In genomic region chr1:38015978-38016640, GRCh38 we compare ENCODE assay signal across 14 cellular contexts. TPM values are rescaled to one million over a fixed set of nuclear protein-coding genes. Genes with fewer than 3 reads are reported as not detected.
DNase-seq lines count a peak whose midpoint lies in the region; ATAC-seq and TF ChIP-seq lines count a peak whose summit lies in the region.
"Had no signal": no experiment of that assay in that cellular context is flagged by ENCODE, and none has a peak within 500 bp of the region (broad histone marks: within the 10 kb centered on the region; RNA-seq: fewer than 3 reads in every experiment).

No MANE protein-coding gene starts in this region.

- H3K4me1 ChIP-seq in right lobe of liver (peaks cover 0 to 23% (median 15%) of the 10 kb centered on the region in 4 donors), transverse colon (peaks cover 6 to 44% (median 28%) of the 10 kb centered on the region in 4 donors)

- no peak for TF ChIP-seq EP300 in transverse colon (IDR thresholded peaks at IDR 0.05; ENCODE audit: low read depth)

- peaks cover 0 to 48% (median 23%) of the 10 kb centered on the region in 4 donors for H3K36me3 ChIP-seq in right lobe of liver
- H3K36me3 ChIP-seq in transverse colon: peaks cover 0 to 41% (median 15%) of the 10 kb centered on the region in 4 donors

- peak overlapping the region; percentile 22 for H3K27ac Mint-ChIP-seq in activated naive CD4-positive, alpha-beta T cell treated with anti-CD3 and anti-CD28 coated beads for 36 hours
- no peak overlapping the region for H3K27ac Mint-ChIP-seq in activated CD4-positive, alpha-beta T cell treated with anti-CD3 and anti-CD28 coated beads, Interleukin-2, amount 10 ng/mL, durations not matched to agents 7 days and 5 days
- H3K27ac Mint-ChIP-seq: activated T-helper 1 cell treated with anti-CD3 and anti-CD28 coated beads, Interleukin-12 subunit alpha, Interleukin-12 subunit beta, Interleukin-2, Interleukin-4 antibody, amounts not matched to agents 30 ng/mL and 10 ng/mL and 1 ng/mL, durations not matched to agents 14 hours and 24 hours and 36 hours had no signal

- no peak overlapping the region for H3K4me3 Mint-ChIP-seq in activated naive CD4-positive, alpha-beta T cell treated with anti-CD3 and anti-CD28 coated beads for 36 hours
- H3K4me3 Mint-ChIP-seq in activated CD4-positive, alpha-beta T cell treated with anti-CD3 and anti-CD28 coated beads, Interleukin-2, amount 10 ng/mL, durations not matched to agents 7 days and 5 days: no peak overlapping the region
- H3K4me3 Mint-ChIP-seq: activated T-helper 1 cell treated with anti-CD3 and anti-CD28 coated beads, Interleukin-12 subunit alpha, Interleukin-12 subunit beta, Interleukin-2, Interleukin-4 antibody, amounts not matched to agents 30 ng/mL and 10 ng/mL and 1 ng/mL, durations not matched to agents 14 hours and 24 hours and 36 hours had no signal

- H3K9me3 ChIP-seq in right lobe of liver (no peaks in the 10 kb centered on the region), transverse colon (no peaks in the 10 kb centered on the region)

- no peaks in the 10 kb centered on the region for H3K27me3 ChIP-seq in right lobe of liver
- no peaks in the 10 kb centered on the region for H3K27me3 ChIP-seq in transverse colon

- no peak for TF ChIP-seq POLR2A in right lobe of liver (IDR thresholded peaks at IDR 0.05)
- no peak for TF ChIP-seq POLR2A in transverse colon (IDR thresholded peaks at IDR 0.05)
- no peak for TF ChIP-seq POLR2A in GM18505 (IDR thresholded peaks at IDR 0.05; ENCODE audit: borderline replicate concordance, extremely low read depth, insufficient read depth, insufficient read length)

- peaks cover 36% of the 10 kb centered on the region for H3K36me3 Mint-ChIP-seq in activated naive CD4-positive, alpha-beta T cell treated with anti-CD3 and anti-CD28 coated beads for 36 hours (ENCODE audit: low read depth)
- H3K36me3 Mint-ChIP-seq in activated CD4-positive, alpha-beta T cell treated with anti-CD3 and anti-CD28 coated beads, Interleukin-2, amount 10 ng/mL, durations not matched to agents 7 days and 5 days (ENCODE audit: low read depth): peaks cover 30% of the 10 kb centered on the region
- H3K36me3 Mint-ChIP-seq: naive B cell had no signal

- H3K4me3 ChIP-seq in right lobe of liver (no peak overlapping the region), transverse colon (no peak overlapping the region)

- peaks cover 41% of the 10 kb centered on the region for H3K4me1 Mint-ChIP-seq in activated naive CD4-positive, alpha-beta T cell treated with anti-CD3 and anti-CD28 coated beads for 36 hours (ENCODE audit: low read depth)
- H3K4me1 Mint-ChIP-seq in activated CD4-positive, alpha-beta T cell treated with anti-CD3 and anti-CD28 coated beads, Interleukin-2, amount 10 ng/mL, durations not matched to agents 7 days and 5 days: peaks cover 45% of the 10 kb centered on the region

- H3K9me3 Mint-ChIP-seq in activated naive CD4-positive, alpha-beta T cell treated with anti-CD3 and anti-CD28 coated beads for 36 hours: no peaks in the 10 kb centered on the region
- no peaks in the 10 kb centered on the region for H3K9me3 Mint-ChIP-seq in activated CD4-positive, alpha-beta T cell treated with anti-CD3 and anti-CD28 coated beads, Interleukin-2, amount 10 ng/mL, durations not matched to agents 7 days and 5 days

- TF ChIP-seq CTCF in right lobe of liver (IDR thresholded peaks at IDR 0.05): no peak
- TF ChIP-seq CTCF in transverse colon (IDR thresholded peaks at IDR 0.05): no peak

- no peaks in the 10 kb centered on the region for H3K27me3 Mint-ChIP-seq in activated naive CD4-positive, alpha-beta T cell treated with anti-CD3 and anti-CD28 coated beads for 36 hours (ENCODE audit: low read depth)
- no peaks in the 10 kb centered on the region for H3K27me3 Mint-ChIP-seq in activated CD4-positive, alpha-beta T cell treated with anti-CD3 and anti-CD28 coated beads, Interleukin-2, amount 10 ng/mL, durations not matched to agents 7 days and 5 days
- H3K27me3 Mint-ChIP-seq: IgD-negative memory B cell, naive B cell had no signal

- in situ Hi-C loops in transverse colon (cut with MboI; ENCODE audit: low pct_ligation_motif_present in 1 of 4, low pct_unique_long_range_greater_than_20kb in 1 of 4, low sequenced_read_pairs in 3 of 4): no loop called here

- peak overlapping the region; percentile 56 for H3K27ac ChIP-seq in cingulate gyrus (ENCODE audit: low read depth, low read length)
- peak overlapping the region in 2 of 3 donors; percentile 8 to 17 for H3K27ac ChIP-seq in right lobe of liver
- H3K27ac ChIP-seq in transverse colon: peak overlapping the region; percentile 36 to 96 (median 68)

- CTCF ChIA-PET in activated naive CD4-positive, alpha-beta T cell treated with anti-CD3 and anti-CD28 coated beads for 36 hours (lab: Charles Lee): interaction anchor here (0.8 to 7.1 kb wide), 3 partner anchors 11 to 26 kb away, joined by 4 to 57 read pairs (median 8); partner anchors contain the start of gene SF3A3
- CTCF ChIA-PET in activated CD4-positive, alpha-beta T cell treated with anti-CD3 and anti-CD28 coated beads, Interleukin-2, amount 10 ng/mL, durations not matched to agents 7 days and 5 days (lab: Charles Lee): no interaction called here

- POLR2A ChIA-PET in activated CD4-positive, alpha-beta T cell treated with anti-CD3 and anti-CD28 coated beads, Interleukin-2, amount 10 ng/mL, durations not matched to agents 7 days and 5 days (lab: Charles Lee): interaction anchor here (0.8 kb wide), 1 partner anchor 8 kb away, joined by 3 read pairs; no protein-coding TSS in a partner anchor

- ATAC-seq in right lobe of liver (no peak), HG03571 (IDR thresholded peaks at IDR 0.05; ENCODE audit: unreplicated experiment) (no peak), GM18505 (IDR thresholded peaks at IDR 0.05; ENCODE audit: unreplicated experiment) (no peak)

- intact Hi-C loops in activated naive CD4-positive, alpha-beta T cell treated with anti-CD3 and anti-CD28 coated beads for 36 hours (cut with micrococcal nuclease): no loop called here
- intact Hi-C loops in right lobe of liver (cut with DNase I): no loop called here
- intact Hi-C loops in transverse colon (cut with DNase I; ENCODE audit: low total_unique reads): no loop called here

- DNase-seq in activated naive CD4-positive, alpha-beta T cell treated with anti-CD3 and anti-CD28 coated beads for 36 hours: no peak
- no peak for DNase-seq in activated naive CD4-positive, alpha-beta T cell treated with anti-CD3 and anti-CD28 coated beads, Interleukin-2, amount 50 U/mL, for 16 hours
- DNase-seq in right lobe of liver: no peak
- no peak for DNase-seq in transverse colon
- DNase-seq in activated CD4-positive, alpha-beta T cell treated with anti-CD3 and anti-CD28 coated beads, Interleukin-2, amount 10 ng/mL, durations not matched to agents 7 days and 5 days: no peak
- DNase-seq: naive B cell; NCI-H510A; stimulated activated CD4-positive, alpha-beta T cell treated with anti-CD3 and anti-CD28 coated beads, Interleukin-2, amount 100 ng/mL, for 48 hours; T-helper 2 cell had no signal

- WGBS in right lobe of liver (ENCODE audit: insufficient coverage, low coverage, low lambda C conversion rate, missing lambda C conversion rate): 45% methylated on average over 6 of the region's 6 CpGs
- 51 to 65% methylated on average over 5 to 6 of the region's 6 CpGs for WGBS in transverse colon (ENCODE audit: low coverage in 1 of 2), 2 donors

RNA-seq across cellular contexts. Expression of gene UTP11, which starts 3.6 kb away (rescaled TPM):
- total RNA-seq in activated naive CD4-positive, alpha-beta T cell treated with anti-CD3 and anti-CD28 coated beads for 36 hours: 10 to 100 TPM; 49.7 to 49.8 TPM
- total RNA-seq in right lobe of liver: 10 to 100 TPM in 5 of 6 experiments, 1 to 10 TPM in 1; 6.8 to 33.1 (median 12.8) TPM
- total RNA-seq in transverse colon: 10 to 100 TPM in 2 of 4 donors, 1 to 10 TPM in 2; 3.2 to 22.2 (median 15.3) TPM
- 10 to 100 TPM; 33.0 to 34.8 TPM for total RNA-seq in activated CD4-positive, alpha-beta T cell treated with anti-CD3 and anti-CD28 coated beads, Interleukin-2, amount 10 ng/mL, durations not matched to agents 7 days and 5 days

RNA-seq across cellular contexts. Expression of gene FHL3, which starts 10.8 kb away (rescaled TPM):
- 10 to 100 TPM; 12.1 to 12.7 TPM for total RNA-seq in activated naive CD4-positive, alpha-beta T cell treated with anti-CD3 and anti-CD28 coated beads for 36 hours
- total RNA-seq in right lobe of liver (1 to 10 TPM; 1.3 to 7.1 (median 4.4) TPM), transverse colon (10 to 100 TPM in 3 of 4 donors, 1 to 10 TPM in 1; 3.0 to 19.1 (median 12.2) TPM)
- 1 to 10 TPM; 9.8 to 9.9 TPM for total RNA-seq in activated CD4-positive, alpha-beta T cell treated with anti-CD3 and anti-CD28 coated beads, Interleukin-2, amount 10 ng/mL, durations not matched to agents 7 days and 5 days

RNA-seq across cellular contexts. Expression of gene SF3A3, which starts 26.3 kb away (rescaled TPM):
- 10 to 100 TPM; 88.2 to 89.9 TPM for total RNA-seq in activated naive CD4-positive, alpha-beta T cell treated with anti-CD3 and anti-CD28 coated beads for 36 hours
- total RNA-seq in right lobe of liver (10 to 100 TPM; 13.6 to 32.1 (median 20.8) TPM), transverse colon (10 to 100 TPM; 17.7 to 55.0 (median 39.5) TPM)
- total RNA-seq in activated CD4-positive, alpha-beta T cell treated with anti-CD3 and anti-CD28 coated beads, Interleukin-2, amount 10 ng/mL, durations not matched to agents 7 days and 5 days: 100 to 1,000 TPM in 1 of 2 experiments, 10 to 100 TPM in 1; 80.9 to 110 TPM

RNA-seq across cellular contexts. Expression of gene POU3F1, which starts 30.5 kb away (rescaled TPM):
- not detected for total RNA-seq in activated naive CD4-positive, alpha-beta T cell treated with anti-CD3 and anti-CD28 coated beads for 36 hours
- total RNA-seq in right lobe of liver (under 1 TPM in 1 of 6 experiments, not detected in 5; 0.09 TPM), transverse colon (not detected)
- total RNA-seq in activated CD4-positive, alpha-beta T cell treated with anti-CD3 and anti-CD28 coated beads, Interleukin-2, amount 10 ng/mL, durations not matched to agents 7 days and 5 days: not detected

Comparison
In these comparisons a context has a peak if more than half of its experiments do, and no peak if none do; other contexts are left out.
1. H3K27ac ChIP-seq: peak in every context shown above with its lines; median percentile 68 in transverse colon; 56 in cingulate gyrus; 12 in right lobe of liver.